ENCODE assay signal across 1 cellular context in the genomic region with DNA sequence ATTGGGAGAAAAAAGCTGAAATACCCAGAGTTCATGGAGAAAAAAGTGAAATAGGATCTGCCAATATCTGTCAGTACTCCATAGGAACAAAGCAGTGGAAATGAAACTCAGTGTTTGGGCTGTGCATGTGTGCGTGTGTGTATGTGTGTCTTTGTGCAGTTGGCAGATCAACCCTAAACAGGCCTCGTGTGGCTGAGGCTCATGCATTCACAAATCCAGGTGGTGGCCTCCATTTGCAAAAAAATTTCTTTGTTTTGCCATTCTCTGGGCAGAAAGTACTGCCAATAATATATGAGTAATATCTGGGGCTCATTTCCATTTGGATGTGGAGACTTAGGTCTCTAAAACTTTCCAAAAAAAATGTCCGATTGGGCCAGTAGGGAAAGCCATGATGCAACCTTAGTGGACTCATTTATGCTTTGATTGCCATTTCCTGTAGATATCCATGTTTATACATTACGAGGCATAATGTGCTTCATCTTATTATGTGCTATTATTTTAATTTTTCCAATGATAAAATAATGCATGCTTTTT.
TF ChIP-seq lines count a peak whose summit lies in the region.

No MANE protein-coding gene starts in this region.

TF ChIP-seq in GM12891, 5 proteins besides CTCF, POLR2A, EP300 and RAD21:
- TF ChIP-seq PAX5 (IDR thresholded peaks at IDR 0.05; ENCODE audit: insufficient read depth, low read length, severe bottlenecking) (no peak), POLR2AphosphoS5 (IDR thresholded peaks at IDR 0.05; ENCODE audit: low read depth, low read length) (no peak), TAF1 (IDR thresholded peaks at IDR 0.05; ENCODE audit: low read depth, low read length) (no peak), POU2F2 (IDR thresholded peaks at IDR 0.05; ENCODE audit: low read depth, low read length) (no peak), SPI1 (IDR thresholded peaks at IDR 0.05; ENCODE audit: low read depth, low read length) (no peak)
